ENCODE assay signal across 11 cellular contexts in the genomic region with DNA sequence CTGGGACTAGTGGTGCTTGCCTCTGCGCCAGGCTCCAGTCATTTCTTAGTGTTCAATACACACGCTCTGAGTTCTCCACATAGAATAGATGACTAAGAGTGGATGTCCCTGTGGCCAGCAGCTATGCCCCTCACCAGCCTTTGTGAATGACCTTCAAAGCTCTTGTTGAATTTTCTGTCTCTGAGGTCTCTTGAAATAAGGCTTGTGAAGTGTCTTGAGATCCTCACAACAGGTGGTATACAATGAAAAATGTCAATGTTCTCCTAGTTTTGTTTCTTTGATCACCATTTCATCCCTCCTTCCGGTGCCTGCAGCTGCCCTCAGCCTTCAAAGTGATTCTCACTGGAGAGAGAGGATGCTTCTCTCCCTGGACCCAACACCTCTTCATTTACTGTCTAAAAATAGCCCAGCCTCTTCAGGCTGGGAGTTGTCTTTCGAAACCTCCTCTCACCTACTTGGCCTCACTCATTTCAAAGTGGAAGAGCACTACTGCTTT. TPM values are rescaled to one million over a fixed set of nuclear protein-coding genes. Genes with fewer than 3 reads are reported as not detected.
A peak's percentile ranks its signal among the peaks of the same experiment; 100 is the strongest.
DNase-seq lines count a peak whose midpoint lies in the region; ATAC-seq and TF ChIP-seq lines count a peak whose summit lies in the region.
"Had no signal": no experiment of that assay in that cellular context is flagged by ENCODE, and none has a peak within 500 bp of the region (broad histone marks: within the 10 kb centered on the region; RNA-seq: fewer than 3 reads in every experiment).

No MANE protein-coding gene starts in this region.

- no peak overlapping the region for H3K4ac ChIP-seq in mesendoderm (ENCODE audit: low read depth, low read length)

- no peak overlapping the region for H3K23ac ChIP-seq in mesendoderm (ENCODE audit: low read length)

- no peaks in the 10 kb centered on the region for H3K9me3 Mint-ChIP-seq in effector memory CD8-positive, alpha-beta T cell
- H3K9me3 Mint-ChIP-seq in neural crest cell: no peaks in the 10 kb centered on the region

- ATAC-seq in effector memory CD8-positive, alpha-beta T cell (replicated peaks): no peak
- ATAC-seq in upper lobe of right lung: no peak
- ATAC-seq in HG03571 (IDR thresholded peaks at IDR 0.05; ENCODE audit: unreplicated experiment): no peak

- H3K4me1 Mint-ChIP-seq in effector memory CD8-positive, alpha-beta T cell (ENCODE audit: low read depth in 2 of 2): peaks cover 47 to 69% of the 10 kb centered on the region in 2 donors
- H3K4me1 Mint-ChIP-seq in neural crest cell: peaks cover 50% of the 10 kb centered on the region

- no peak overlapping the region for H4K8ac ChIP-seq in mesendoderm (ENCODE audit: low read depth, low read length)

- H4K5ac ChIP-seq in mesendoderm (ENCODE audit: low read length): no peak overlapping the region

- WGBS in mesendoderm (ENCODE audit: extremely low coverage, insufficient coverage, low lambda C conversion rate): no CpG with 5 or more reads among the region's 4 CpGs

- no peaks in the 10 kb centered on the region for H3K27me3 Mint-ChIP-seq in effector memory CD8-positive, alpha-beta T cell
- no peaks in the 10 kb centered on the region for H3K27me3 Mint-ChIP-seq in neural crest cell (ENCODE audit: low read depth)

- H2AK5ac ChIP-seq in mesendoderm (ENCODE audit: low read length): no peak overlapping the region

- H3K27me3 ChIP-seq in upper lobe of right lung (no peaks in the 10 kb centered on the region), mesendoderm (ENCODE audit: insufficient read depth, low read length, poor library complexity) (no peaks in the 10 kb centered on the region)

- no peaks in the 10 kb centered on the region for H3K79me1 ChIP-seq in mesendoderm (ENCODE audit: low read length)

- H3K27ac Mint-ChIP-seq in effector memory CD8-positive, alpha-beta T cell: peak overlapping the region; percentile 12 to 15
- peak overlapping the region; percentile 53 for H3K27ac Mint-ChIP-seq in neural crest cell (ENCODE audit: unreplicated experiment)

- no peak overlapping the region for H2BK120ac ChIP-seq in mesendoderm (ENCODE audit: low read depth, low read length)

- TF ChIP-seq CTCF in neural crest cell (conservative IDR thresholded peaks at IDR 0.05) (no peak), upper lobe of right lung (IDR thresholded peaks at IDR 0.05) (no peak)

- H3K9ac ChIP-seq in mesendoderm (ENCODE audit: low read length): no peak overlapping the region

- peaks cover 34% of the 10 kb centered on the region for H3K4me1 ChIP-seq in upper lobe of right lung
- H3K4me1 ChIP-seq in mesendoderm (ENCODE audit: control insufficient read depth, low read depth, low read length): peaks cover 22% of the 10 kb centered on the region

- no peak overlapping the region for H3K56ac ChIP-seq in mesendoderm (ENCODE audit: low read length)

- no peak overlapping the region for H3K4me2 ChIP-seq in mesendoderm (ENCODE audit: low read length)

- intact Hi-C loops in upper lobe of right lung (cut with DNase I): no loop called here

- no peak overlapping the region for H3K4me3 Mint-ChIP-seq in effector memory CD8-positive, alpha-beta T cell
- H3K4me3 Mint-ChIP-seq in neural crest cell: peak overlapping the region; percentile 69

- no peak overlapping the region for H2BK5ac ChIP-seq in mesendoderm (ENCODE audit: low read length)

- no peak overlapping the region for H3K18ac ChIP-seq in mesendoderm (ENCODE audit: low read length)

- no peak overlapping the region for H3K27ac ChIP-seq in upper lobe of right lung
- no peak overlapping the region for H3K27ac ChIP-seq in mesendoderm (ENCODE audit: low read depth, low read length)

- no peaks in the 10 kb centered on the region for H3K36me3 ChIP-seq in upper lobe of right lung
- H3K36me3 ChIP-seq in mesendoderm (ENCODE audit: control insufficient read depth, insufficient read depth, low read length): no peaks in the 10 kb centered on the region

- DNase-seq in ELR (ENCODE audit: low read depth): peak; percentile 31
- DNase-seq in NCI-H510A (lab: John Stamatoyannopoulos, UW): peak; percentile 59
- no peak for DNase-seq in effector memory CD8-positive, alpha-beta T cell
- no peak for DNase-seq in neural crest cell (ENCODE audit: low read depth, low spot score)
- no peak for DNase-seq in upper lobe of right lung
- no peak for DNase-seq in mesendoderm
- no peak for DNase-seq in H4 (ENCODE audit: low spot score)
- DNase-seq: DMS79, HCEC 1CT, islet precursor cell had no signal

- peaks cover 6% of the 10 kb centered on the region for H3K36me3 Mint-ChIP-seq in effector memory CD8-positive, alpha-beta T cell (ENCODE audit: insufficient read depth)
- no peaks in the 10 kb centered on the region for H3K36me3 Mint-ChIP-seq in neural crest cell (ENCODE audit: low read depth)

- no peaks in the 10 kb centered on the region for H3K9me3 ChIP-seq in upper lobe of right lung

- no peaks in the 10 kb centered on the region for H3K79me2 ChIP-seq in mesendoderm (ENCODE audit: control insufficient read depth, insufficient read depth, low read length)

- H3K4me3 ChIP-seq in upper lobe of right lung (no peak overlapping the region), mesendoderm (ENCODE audit: low read length) (no peak overlapping the region)

- no peak overlapping the region for H2BK15ac ChIP-seq in mesendoderm (replicated peaks; ENCODE audit: low read depth)

RNA-seq across cellular contexts. Expression of a gene that starts 5.4 kb away (rescaled TPM):
- total RNA-seq in neural crest cell (31.9 and 36.6 TPM in 2 replicates), upper lobe of right lung (22.4 TPM)
- polyA plus RNA-seq in mesendoderm (2013, experiment 1 of 2): 3.0 TPM
- polyA plus RNA-seq in mesendoderm (2013, experiment 2 of 2): 2.9 TPM
- total RNA-seq in H4 (2014; rRNA removed; shearing (Covaris generic)): 4.1 and 4.4 TPM in 2 replicates

RNA-seq across cellular contexts. Expression of a gene that starts 48.2 kb away (rescaled TPM):
- 14.8 and 16.6 TPM in 2 replicates for total RNA-seq in neural crest cell
- total RNA-seq in upper lobe of right lung: 36.7 TPM
- polyA plus RNA-seq in mesendoderm (2013, experiment 1 of 2): 5.6 TPM
- polyA plus RNA-seq in mesendoderm (2013, experiment 2 of 2): 6.4 TPM
- 9.2 and 9.4 TPM in 2 replicates for total RNA-seq in H4 (2014; rRNA removed; shearing (Covaris generic))

RNA-seq across cellular contexts. Expression of a gene that starts 58.9 kb away (rescaled TPM):
- total RNA-seq in neural crest cell (5.7 and 8.5 TPM in 2 replicates), upper lobe of right lung (14.4 TPM)
- polyA plus RNA-seq in mesendoderm (2013, experiment 1 of 2): 4.7 TPM
- 3.4 TPM for polyA plus RNA-seq in mesendoderm (2013, experiment 2 of 2)
- 0.62 TPM in 1 of 2 replicates, not detected in the other for total RNA-seq in H4 (2014; rRNA removed; shearing (Covaris generic))

Comparison
In these comparisons a context has a peak if more than half of its experiments do, and no peak if none do; other contexts are left out.
1. DNase-seq: peak in ELR (single experiment) and NCI-H510A (single experiment); none in effector memory CD8-positive, alpha-beta T cell (0 of 3), neural crest cell (single experiment), upper lobe of right lung (single experiment), mesendoderm (single experiment) and H4 (single experiment).